Comparison of ENCODE assay signal across 25 cellular contexts in the genomic region with DNA sequence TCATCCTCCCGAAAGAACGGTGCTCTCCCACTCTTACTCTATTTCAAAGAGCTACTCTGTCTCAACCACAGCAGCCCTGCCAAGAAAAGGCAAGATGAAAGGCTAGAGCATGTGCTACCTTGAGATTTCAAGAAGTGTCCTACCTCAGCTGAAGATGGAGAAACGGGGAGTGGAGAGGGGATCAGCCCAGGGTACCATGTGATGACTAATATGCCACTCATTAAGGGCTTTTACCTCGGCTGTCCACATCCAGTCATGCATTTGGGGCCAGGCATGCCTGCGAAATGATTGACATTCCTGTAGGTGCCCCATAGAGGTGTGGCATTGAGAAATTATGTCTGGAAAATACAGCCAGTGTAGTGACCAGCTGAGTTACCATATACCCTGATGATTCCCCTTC.
DNase-seq lines count a peak whose midpoint lies in the region; ATAC-seq and TF ChIP-seq lines count a peak whose summit lies in the region.
"Had no signal": no experiment of that assay in that cellular context is flagged by ENCODE, and none has a peak within 500 bp of the region (broad histone marks: within the 10 kb centered on the region; RNA-seq: fewer than 3 reads in every experiment).

No MANE protein-coding gene starts in this region.

- H3K4me3 ChIP-seq in breast epithelium: no peak overlapping the region
- H3K4me3 ChIP-seq in left lung: no peak overlapping the region
- H3K4me3 ChIP-seq in heart right ventricle: no peak overlapping the region
- H3K4me3 ChIP-seq: MG63, SK-N-MC had no signal

- no peaks in the 10 kb centered on the region for H3K27me3 ChIP-seq in breast epithelium
- H3K27me3 ChIP-seq in left lung: no peaks in the 10 kb centered on the region
- peaks cover 0 to 11% (median 0%) of the 10 kb centered on the region in 7 donors for H3K27me3 ChIP-seq in heart right ventricle
- H3K27me3 ChIP-seq: MG63 had no signal

- H3K27ac Mint-ChIP-seq in stimulated activated effector memory CD8-positive, alpha-beta T cell treated with anti-CD3 and anti-CD28 coated beads, Interleukin-12 subunit alpha, Interleukin-12 subunit beta, amount 100 ng/mL, for 72 hours: no peak overlapping the region
- H3K27ac Mint-ChIP-seq: CD8-positive, alpha-beta memory T cell; H9 had no signal

- H3K9me3 Mint-ChIP-seq in stimulated activated effector memory CD8-positive, alpha-beta T cell treated with anti-CD3 and anti-CD28 coated beads, Interleukin-12 subunit alpha, Interleukin-12 subunit beta, amount 100 ng/mL, for 72 hours: no peaks in the 10 kb centered on the region
- H3K9me3 Mint-ChIP-seq: CD8-positive, alpha-beta memory T cell; H9 had no signal

- H3K4me1 Mint-ChIP-seq in stimulated activated effector memory CD8-positive, alpha-beta T cell treated with anti-CD3 and anti-CD28 coated beads, Interleukin-12 subunit alpha, Interleukin-12 subunit beta, amount 100 ng/mL, for 72 hours: no peaks in the 10 kb centered on the region
- H3K4me1 Mint-ChIP-seq: CD8-positive, alpha-beta memory T cell had no signal

- H3K9me3 ChIP-seq in breast epithelium (no peaks in the 10 kb centered on the region), left lung (no peaks in the 10 kb centered on the region), heart right ventricle (no peaks in the 10 kb centered on the region)
- H3K9me3 ChIP-seq: MG63 had no signal

- H3K4me1 ChIP-seq in breast epithelium (no peaks in the 10 kb centered on the region), left lung (peaks cover 0 to 2% of the 10 kb centered on the region in 2 donors), heart right ventricle (no peaks in the 10 kb centered on the region)

- DNase-seq in RWPE1 (ENCODE audit: low spot score) (peak; percentile 58), breast epithelium (ENCODE audit: low spot score in 2 of 2) (no peak), left lung (peak in 1 of 2 donors; percentile 59), heart right ventricle (no peak), NCI-H1105 treated with DMSO at 0.1 percent for 48 hours (lab: John Stamatoyannopoulos, UW) (no peak)
- no peak for DNase-seq in stimulated activated effector memory CD8-positive, alpha-beta T cell treated with anti-CD3 and anti-CD28 coated beads, Interleukin-12 subunit alpha, Interleukin-12 subunit beta, amount 100 ng/mL, for 72 hours (ENCODE audit: low spot score in 2 of 2)
- DNase-seq: C1 segment of cervical spinal cord; CD8-positive, alpha-beta memory T cell; DMS53; H9; IMR-90; Karpas-422; MG63; NCI-H1048; NCI-H146; NCI-H2029 treated with DMSO at 0.1 percent for 48 hours; NCI-H2171 treated with DMSO at 0.1 percent for 48 hours; NCI-H446 treated with DMSO at 0.1 percent for 48 hours; NCI-H69; SHP77 had no signal

- CTCF ChIA-PET in RWPE1 (lab: Yijun Ruan, JAX): no interaction called here

- TF ChIP-seq CTCF in RWPE1 (conservative IDR thresholded peaks at IDR 0.05; ENCODE audit: low read depth) (no peak), breast epithelium (IDR thresholded peaks at IDR 0.05) (no peak), left lung (IDR thresholded peaks at IDR 0.05) (no peak), heart right ventricle (IDR thresholded peaks at IDR 0.05) (no peak)

- WGBS in heart right ventricle, 2 donors: 93 to 96% methylated on average over 5 of the region's 5 CpGs

- POLR2A ChIA-PET in RWPE1 (lab: Yijun Ruan, JAX; ENCODE audit: low non-redundant PET): no interaction called here

- no peak overlapping the region for H3K4me3 Mint-ChIP-seq in stimulated activated effector memory CD8-positive, alpha-beta T cell treated with anti-CD3 and anti-CD28 coated beads, Interleukin-12 subunit alpha, Interleukin-12 subunit beta, amount 100 ng/mL, for 72 hours
- H3K4me3 Mint-ChIP-seq: CD8-positive, alpha-beta memory T cell; H9 had no signal

- intact Hi-C loops in breast epithelium (cut with DNase I; ENCODE audit: low total_unique reads): loop anchor here (5.0 kb wide), 1 partner anchor 149 kb away; no protein-coding TSS in a partner anchor
- intact Hi-C loops in left lung (cut with DNase I): no loop called here
- intact Hi-C loops in heart right ventricle (cut with DNase I): loop anchor here in 3 of 10 donors (5.0 to 10.0 kb wide), 3 partner anchors 104 to 146 kb away; no protein-coding TSS in a partner anchor

- no peaks in the 10 kb centered on the region for H3K36me3 Mint-ChIP-seq in stimulated activated effector memory CD8-positive, alpha-beta T cell treated with anti-CD3 and anti-CD28 coated beads, Interleukin-12 subunit alpha, Interleukin-12 subunit beta, amount 100 ng/mL, for 72 hours
- H3K36me3 Mint-ChIP-seq: CD8-positive, alpha-beta memory T cell had no signal

- no peak overlapping the region for H3K27ac ChIP-seq in RWPE1
- peak overlapping the region; percentile 26 to 49 for H3K27ac ChIP-seq in breast epithelium
- no peak overlapping the region for H3K27ac ChIP-seq in left lung
- H3K27ac ChIP-seq in heart right ventricle: no peak overlapping the region
- H3K27ac ChIP-seq: HL-60, SK-N-MC had no signal

- no peaks in the 10 kb centered on the region for H3K36me3 ChIP-seq in breast epithelium
- no peaks in the 10 kb centered on the region for H3K36me3 ChIP-seq in left lung
- no peaks in the 10 kb centered on the region for H3K36me3 ChIP-seq in heart right ventricle
- H3K36me3 ChIP-seq: MG63 had no signal

- TF ChIP-seq POLR2A in breast epithelium (IDR thresholded peaks at IDR 0.05): no peak

- ATAC-seq in left lung (peak; percentile 85), heart right ventricle (no peak), HG03457 (IDR thresholded peaks at IDR 0.05; ENCODE audit: unreplicated experiment) (no peak), GM19397 (IDR thresholded peaks at IDR 0.05; ENCODE audit: unreplicated experiment) (no peak)
- peak; percentile 4 for ATAC-seq in stimulated activated effector memory CD8-positive, alpha-beta T cell treated with anti-CD3 and anti-CD28 coated beads, Interleukin-12 subunit alpha, Interleukin-12 subunit beta, amount 100 ng/mL, for 72 hours
- ATAC-seq: Panc1 had no signal

Comparison
In these comparisons a context has a peak if more than half of its experiments do, and no peak if none do; other contexts are left out.
1. H3K27ac ChIP-seq: peak in breast epithelium (2 of 2); none in RWPE1 (single experiment), left lung (0 of 2) and heart right ventricle (0 of 10).
2. ATAC-seq: peak in left lung (single experiment) and stimulated activated effector memory CD8-positive, alpha-beta T cell treated with anti-CD3 and anti-CD28 coated beads, Interleukin-12 subunit alpha, Interleukin-12 subunit beta, amount 100 ng/mL, for 72 hours (single experiment); none in heart right ventricle (0 of 8), HG03457 (single experiment) and GM19397 (single experiment).